Comparison of ENCODE assay signal across 29 cellular contexts in the genomic region with DNA sequence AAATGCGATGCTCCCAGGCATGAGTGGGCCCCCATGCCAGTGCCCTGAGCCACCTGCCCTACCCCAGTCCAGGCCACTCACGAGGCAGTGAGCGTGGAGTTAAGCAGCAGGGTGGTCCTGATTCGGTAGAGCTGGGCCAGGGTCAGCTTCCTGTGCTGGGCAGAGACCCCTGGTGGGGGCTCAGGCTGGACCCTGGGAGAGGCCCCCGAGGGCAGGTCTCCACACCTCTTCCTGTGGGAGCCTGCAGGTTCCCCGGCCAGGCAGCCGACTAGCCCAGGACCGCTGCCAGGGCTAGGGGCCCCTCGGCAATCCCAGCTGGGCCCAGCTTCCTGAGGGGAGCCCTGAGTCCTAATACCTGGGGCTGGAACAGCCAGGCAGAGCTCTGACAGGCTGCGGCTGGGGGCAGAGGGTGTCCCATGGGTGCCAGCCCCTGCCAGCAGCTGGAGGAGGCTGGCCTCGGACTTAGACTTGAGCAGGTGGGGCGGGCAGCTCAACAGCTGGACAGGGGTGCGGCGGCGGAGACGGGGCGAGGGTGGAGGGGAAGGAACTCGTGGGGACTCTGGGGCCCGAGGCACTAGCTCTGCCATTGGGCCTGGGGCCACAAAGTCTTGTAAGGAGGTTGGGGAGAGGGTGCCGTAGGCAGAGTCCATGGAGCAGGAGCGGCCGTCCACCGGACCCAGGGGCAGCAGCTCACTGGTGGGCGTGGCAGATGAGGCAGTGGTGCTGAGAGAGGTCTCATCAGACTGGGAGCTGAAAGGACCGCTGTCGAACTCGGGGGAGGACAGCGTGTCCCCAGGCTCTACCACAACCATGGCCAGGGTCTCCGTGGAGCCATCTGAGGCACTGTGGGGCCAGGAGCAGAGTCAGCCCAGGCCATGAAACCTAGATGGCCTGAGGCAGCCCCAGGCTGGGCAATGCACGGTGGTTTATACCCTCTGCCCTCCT. TPM values are rescaled to one million over a fixed set of nuclear protein-coding genes. Genes with fewer than 3 reads are reported as not detected.
"Had no signal": no experiment of that assay in that cellular context is flagged by ENCODE, and none has a peak within 500 bp of the region (broad histone marks: within the 10 kb centered on the region; RNA-seq: fewer than 3 reads in every experiment).

No MANE protein-coding gene starts in this region.

- H3K9me3 ChIP-seq: heart right ventricle, mucosa of descending colon, neutrophil, ovary, right lobe of liver, testis, transverse colon had no signal

- H3K4me3 Mint-ChIP-seq: nephron had no signal

- H3K4me1 Mint-ChIP-seq: nephron had no signal

- H3K27ac ChIP-seq: brain microvascular endothelial cell, foreskin keratinocyte, heart right ventricle, neutrophil, ovary, right lobe of liver, skin epidermis, testis, transverse colon, WERI-Rb-1 had no signal

- H3K4me3 ChIP-seq: heart right ventricle, mucosa of descending colon, ovary, right lobe of liver, skin epidermis, testis, transverse colon had no signal

- ATAC-seq: effector memory CD8-positive, alpha-beta T cell; foreskin keratinocyte; heart right ventricle; left ventricle myocardium superior; mucosa of descending colon; right lobe of liver; stimulated activated naive CD8-positive, alpha-beta T cell treated with anti-CD3 and anti-CD28 coated beads, Interleukin-15, Interleukin-2, amounts not matched to agents 100 U/mL and 50 U/mL, for 24 hours had no signal

- H3K9me3 Mint-ChIP-seq: effector memory CD8-positive, alpha-beta T cell; nephron; T-helper 1 cell treated with Interleukin-12 subunit alpha and Interleukin-12 subunit beta and Interleukin-4 antibody, amounts not matched to agents 30 μg/mL and 1 μg/mL, for 36 hours had no signal

- H3K27me3 ChIP-seq: brain microvascular endothelial cell, foreskin keratinocyte, ovary, right lobe of liver, testis had no signal

- H3K27ac Mint-ChIP-seq: nephron, progenitor cell of endocrine pancreas had no signal

- DNase-seq: activated CD4-positive, alpha-beta T cell treated with anti-CD3 and anti-CD28 coated beads, Interleukin-2, amount 50 U/mL, for 4 hours; activated CD4-positive, CD25-positive, alpha-beta regulatory T cell treated with anti-CD3 and anti-CD28 coated beads, Interleukin-2, amount 50 U/mL, for 72 hours; activated gamma-delta T cell treated with Interleukin-2 at 50 U/mL for 16 hours; activated naive CD4-positive, alpha-beta T cell treated with anti-CD3 and anti-CD28 coated beads, Interleukin-2, amount 50 U/mL, for 16 hours; activated T-cell treated with anti-CD3 and anti-CD28 coated beads for 4 hours; amniotic stem cell; brain microvascular endothelial cell; cortex of kidney; effector memory CD8-positive, alpha-beta T cell; foreskin keratinocyte; heart right ventricle; left ventricle myocardium superior; mucosa of descending colon; ovary; stimulated activated CD4-positive, alpha-beta T cell treated with anti-CD3 and anti-CD28 coated beads, Interleukin-12 subunit alpha, Interleukin-12 subunit beta, amount 100 ng/mL, for 4 hours; stimulated activated CD4-positive, alpha-beta T cell treated with anti-CD3 and anti-CD28 coated beads, Interleukin-4, amount 100 ng/mL, for 1 hour; stimulated activated naive CD8-positive, alpha-beta T cell treated with anti-CD3 and anti-CD28 coated beads, Interleukin-15, Interleukin-2, amounts not matched to agents 100 U/mL and 50 U/mL, for 24 hours; T1000; testis; transverse colon; WERI-Rb-1 had no signal

- H3K4me1 ChIP-seq: testis had no signal

- H3K27me3 Mint-ChIP-seq: progenitor cell of endocrine pancreas had no signal

- FAIRE-seq: astrocyte had no signal

- H3K36me3 ChIP-seq: neutrophil, ovary, right lobe of liver, transverse colon had no signal

RNA-seq across cellular contexts. Expression of gene HES2, which starts 48.3 kb away (rescaled TPM):
- total RNA-seq: cardiac septum, left ventricle myocardium superior had no signal
- polyA plus RNA-seq: ovary had no signal
